Comparison of ENCODE assay signal across 25 cellular contexts in the genomic region with DNA sequence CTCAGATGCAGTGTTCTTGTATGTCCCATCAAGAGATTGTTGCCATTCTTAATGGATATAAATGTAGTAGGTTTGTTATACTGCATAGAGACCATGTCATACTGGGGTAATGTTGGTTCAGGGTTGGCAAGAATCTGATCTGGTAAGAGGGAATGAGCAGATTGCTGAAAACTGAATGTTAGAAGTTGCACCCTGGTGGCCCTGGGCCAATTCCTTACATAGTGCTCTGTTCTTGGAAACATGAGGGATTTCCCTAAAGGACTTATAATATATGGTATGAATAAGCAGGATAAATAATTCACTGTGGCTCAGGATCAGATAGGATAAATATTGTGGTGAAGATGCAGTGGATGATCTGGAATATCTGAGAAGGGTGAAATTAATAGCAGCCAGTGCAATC.
"Had no signal": no experiment of that assay in that cellular context is flagged by ENCODE, and none has a peak within 500 bp of the region (broad histone marks: within the 10 kb centered on the region; RNA-seq: fewer than 3 reads in every experiment).

No MANE protein-coding gene starts in this region.

- DNase-seq: activated CD4-positive, alpha-beta T cell treated with anti-CD3 and anti-CD28 coated beads for 4 hours; activated CD8-positive, alpha-beta memory T cell treated with anti-CD3 and anti-CD28 coated beads, Interleukin-2, amount 50 U/mL, for 4 hours; activated CD8-positive, alpha-beta T cell treated with anti-CD3 and anti-CD28 coated beads for 36 hours; activated gamma-delta T cell treated with Interleukin-2 at 50 U/mL for 16 hours; activated naive CD4-positive, alpha-beta T cell treated with anti-CD3 and anti-CD28 coated beads, Interleukin-2, amount 10 ng/mL, durations not matched to agents 7 days and 5 days; activated naive CD8-positive, alpha-beta T cell treated with anti-CD3 and anti-CD28 coated beads, Interleukin-2, amount 10 ng/mL, durations not matched to agents 7 days and 5 days; activated T-cell treated with anti-CD3 and anti-CD28 coated beads, Interleukin-2, amount 50 U/mL, for 72 hours; adrenal gland; anterior cingulate cortex; MG63; MV-4-11; NCI-H1105; NCI-H1436; NCI-H1694 treated with DMSO at 0.1 percent for 48 hours; NCI-H2029 treated with DMSO at 0.1 percent for 48 hours; NCI-H345; NCI-H526 treated with DMSO at 0.1 percent for 48 hours; NCI-H82; SHP77 had no signal

- H3K4me2 ChIP-seq: KMS-11 had no signal

- H3K36me3 ChIP-seq: adrenal gland, MG63, SJSA1 had no signal

- H3K9me3 ChIP-seq: adrenal gland, MG63, SJSA1 had no signal

- ATAC-seq: activated CD4-positive, CD25-positive, alpha-beta regulatory T cell treated with anti-CD3 and anti-CD28 coated beads, Interleukin-2, amount 50 U/mL, for 24 hours; activated CD8-positive, alpha-beta T cell treated with anti-CD3 and anti-CD28 coated beads for 36 hours; activated T-cell treated with anti-CD3 and anti-CD28 coated beads, Interleukin-2, amount 50 U/mL, for 72 hours; Panc1; SK-N-SH treated with all-trans-retinoic acid at 6 μM for 48 hours had no signal

- H3K27ac ChIP-seq: KMS-11, RWPE1, SJSA1 had no signal

- H3K27me3 ChIP-seq: adrenal gland, MG63, SJSA1 had no signal

- H3K4me3 ChIP-seq: adrenal gland, MG63, SJSA1 had no signal

- H3K9ac ChIP-seq: KMS-11 had no signal
